ENCODE assay signal across 8 cellular contexts in genomic region chr3:46098319-46098761, GRCh38.
DNase-seq lines count a peak whose midpoint lies in the region; ATAC-seq and TF ChIP-seq lines count a peak whose summit lies in the region.

No MANE protein-coding gene starts in this region.

- in situ Hi-C loops in ACHN (cut with HindIII; ENCODE audit: low pct_ligation_motif_present, low pct_unique_long_range_greater_than_20kb, low sequenced_read_pairs), result no loop called here

- DNase-seq in activated CD4-positive, alpha-beta T cell treated with anti-CD3 and anti-CD28 coated beads for 36 hours, result peak; percentile 73
- no peak for DNase-seq in activated CD4-positive, alpha-beta T cell treated with anti-CD3 and anti-CD28 coated beads, Interleukin-2, amount 50 U/mL, for 1 hour
- DNase-seq in activated CD8-positive, alpha-beta T cell treated with anti-CD3 and anti-CD28 coated beads for 36 hours, result peak; percentile 76
- peak; percentile 81 for DNase-seq in cardiac septum (ENCODE audit: low spot score)
- DNase-seq in stimulated activated naive CD8-positive, alpha-beta T cell treated with anti-CD3 and anti-CD28 coated beads, Interleukin-15, Interleukin-2, amounts not matched to agents 100 U/mL and 50 U/mL, for 24 hours, result peak; percentile 56
- DNase-seq in ACHN, result no peak

- H3K36me3 Mint-ChIP-seq in activated CD4-positive, alpha-beta T cell treated with anti-CD3 and anti-CD28 coated beads for 36 hours (ENCODE audit: low read depth), result peaks cover 1% of the 10 kb centered on the region
- peaks cover 6% of the 10 kb centered on the region for H3K36me3 Mint-ChIP-seq in activated CD8-positive, alpha-beta T cell treated with anti-CD3 and anti-CD28 coated beads for 36 hours (ENCODE audit: low read depth)

- TF ChIP-seq CTCF in activated CD8-positive, alpha-beta T cell treated with anti-CD3 and anti-CD28 coated beads for 36 hours (IDR thresholded peaks at IDR 0.05), result no peak

- peaks cover 7% of the 10 kb centered on the region for H3K9me3 Mint-ChIP-seq in activated CD4-positive, alpha-beta T cell treated with anti-CD3 and anti-CD28 coated beads for 36 hours (ENCODE audit: low read depth)
- H3K9me3 Mint-ChIP-seq in activated CD8-positive, alpha-beta T cell treated with anti-CD3 and anti-CD28 coated beads for 36 hours, result peaks cover 12% of the 10 kb centered on the region

- peak overlapping the region; percentile 62 for H3K27ac Mint-ChIP-seq in activated CD4-positive, alpha-beta T cell treated with anti-CD3 and anti-CD28 coated beads for 36 hours
- peak overlapping the region; percentile 87 for H3K27ac Mint-ChIP-seq in activated CD8-positive, alpha-beta T cell treated with anti-CD3 and anti-CD28 coated beads for 36 hours

- intact Hi-C loops in activated CD4-positive, alpha-beta T cell treated with anti-CD3 and anti-CD28 coated beads for 36 hours (cut with DNase I, micrococcal nuclease), result loop anchor here (1.0 to 5.0 kb wide), 7 partner anchors 8 to 272 kb away; partner anchors contain the start of genes CCR1 (in 2 of the 2) and CCR5 (in 1 of the 2)
- intact Hi-C loops in activated CD8-positive, alpha-beta T cell treated with anti-CD3 and anti-CD28 coated beads for 36 hours (cut with micrococcal nuclease), result loop anchor here (5.0 kb wide), 3 partner anchors 109 to 274 kb away; partner anchors contain the start of genes CCR1 and CCR5
- intact Hi-C loops in cardiac septum (cut with DNase I), result no loop called here

- ATAC-seq in activated CD4-positive, alpha-beta T cell treated with anti-CD3 and anti-CD28 coated beads for 36 hours, result peak; percentile 76
- ATAC-seq in HG03442 (IDR thresholded peaks at IDR 0.05; ENCODE audit: unreplicated experiment) (peak; percentile 43), GM18511 (IDR thresholded peaks at IDR 0.05; ENCODE audit: unreplicated experiment) (no peak)
- peak; percentile 54 for ATAC-seq in activated CD8-positive, alpha-beta T cell treated with anti-CD3 and anti-CD28 coated beads for 36 hours
- ATAC-seq in stimulated activated naive CD8-positive, alpha-beta T cell treated with anti-CD3 and anti-CD28 coated beads, Interleukin-15, Interleukin-2, amounts not matched to agents 100 U/mL and 50 U/mL, for 24 hours, result peak; percentile 72

- H3K4me3 Mint-ChIP-seq in activated CD4-positive, alpha-beta T cell treated with anti-CD3 and anti-CD28 coated beads for 36 hours, result no peak overlapping the region
- peak overlapping the region; percentile 10 for H3K4me3 Mint-ChIP-seq in activated CD8-positive, alpha-beta T cell treated with anti-CD3 and anti-CD28 coated beads for 36 hours

- POLR2A ChIA-PET in activated CD4-positive, alpha-beta T cell treated with anti-CD3 and anti-CD28 coated beads for 36 hours (lab: Charles Lee), result interaction anchor here (0.6 to 1.3 kb wide), 4 partner anchors 33 to 277 kb away, joined by 3 read pairs; no protein-coding TSS in a partner anchor
- POLR2A ChIA-PET in activated CD8-positive, alpha-beta T cell treated with anti-CD3 and anti-CD28 coated beads for 36 hours (lab: Charles Lee), result interaction anchor here (0.7 to 1.5 kb wide), 4 partner anchors 100 to 270 kb away, joined by 3 read pairs; partner anchors contain the start of gene CCR1

- H3K4me1 Mint-ChIP-seq in activated CD4-positive, alpha-beta T cell treated with anti-CD3 and anti-CD28 coated beads for 36 hours, result peaks cover 31% of the 10 kb centered on the region
- peaks cover 41% of the 10 kb centered on the region for H3K4me1 Mint-ChIP-seq in activated CD8-positive, alpha-beta T cell treated with anti-CD3 and anti-CD28 coated beads for 36 hours (ENCODE audit: low read depth)

- CTCF ChIA-PET in activated CD4-positive, alpha-beta T cell treated with anti-CD3 and anti-CD28 coated beads for 36 hours (lab: Charles Lee), result interaction anchor here (0.6 to 2.3 kb wide), 8 partner anchors 14 to 391 kb away, joined by 3 to 14 read pairs (median 4); partner anchors contain the start of genes CCR5 and CXCR6
- CTCF ChIA-PET in activated CD8-positive, alpha-beta T cell treated with anti-CD3 and anti-CD28 coated beads for 36 hours (lab: Charles Lee), result interaction anchor here (0.7 to 6.2 kb wide), 13 partner anchors 11 to 280 kb away, joined by 3 to 37 read pairs (median 5); partner anchors contain the start of genes CCR1, CCR5 and CXCR6

- peaks cover 51% of the 10 kb centered on the region for H3K27me3 Mint-ChIP-seq in activated CD4-positive, alpha-beta T cell treated with anti-CD3 and anti-CD28 coated beads for 36 hours
- peaks cover 25% of the 10 kb centered on the region for H3K27me3 Mint-ChIP-seq in activated CD8-positive, alpha-beta T cell treated with anti-CD3 and anti-CD28 coated beads for 36 hours

Comparison
In these comparisons a context has a peak if more than half of its experiments do, and no peak if none do; other contexts are left out.
1. DNase-seq: peak in activated CD4-positive, alpha-beta T cell treated with anti-CD3 and anti-CD28 coated beads for 36 hours (single experiment), activated CD8-positive, alpha-beta T cell treated with anti-CD3 and anti-CD28 coated beads for 36 hours (single experiment), cardiac septum (single experiment) and stimulated activated naive CD8-positive, alpha-beta T cell treated with anti-CD3 and anti-CD28 coated beads, Interleukin-15, Interleukin-2, amounts not matched to agents 100 U/mL and 50 U/mL, for 24 hours (single experiment); none in activated CD4-positive, alpha-beta T cell treated with anti-CD3 and anti-CD28 coated beads, Interleukin-2, amount 50 U/mL, for 1 hour (single experiment) and ACHN (single experiment).